In the genomic region with DNA sequence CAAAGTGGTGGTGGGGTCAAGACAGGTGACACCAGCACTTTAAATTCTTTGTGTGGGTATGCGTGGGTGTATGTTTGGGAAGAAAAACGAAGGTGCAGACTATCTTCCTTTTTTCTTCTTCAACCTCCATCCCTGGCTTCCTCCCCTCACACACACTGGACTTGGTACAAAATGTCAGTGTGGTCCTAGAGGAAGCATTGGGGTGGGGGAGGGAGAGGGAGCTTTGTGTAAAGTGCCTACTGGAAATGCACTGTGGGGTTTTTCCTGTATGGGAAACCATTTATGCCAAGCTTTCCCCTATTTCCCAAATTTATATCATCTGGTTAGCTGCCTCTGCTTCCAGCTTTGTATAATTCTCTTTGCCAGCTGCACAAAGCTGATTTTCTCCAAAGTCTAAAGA, we compare ENCODE assay signal across 19 cellular contexts. TPM values are rescaled to one million over a fixed set of nuclear protein-coding genes. Genes with fewer than 3 reads are reported as not detected.
A peak's percentile ranks its signal among the peaks of the same experiment; 100 is the strongest.
DNase-seq lines count a peak whose midpoint lies in the region; ATAC-seq, FAIRE-seq and TF ChIP-seq lines count a peak whose summit lies in the region.
"Had no signal": no experiment of that assay in that cellular context is flagged by ENCODE, and none has a peak within 500 bp of the region (broad histone marks: within the 10 kb centered on the region; RNA-seq: fewer than 3 reads in every experiment).

No MANE protein-coding gene starts in this region.

- H3K4me1 Mint-ChIP-seq in CD4-positive, CD25-positive, alpha-beta regulatory T cell: peaks cover 23 to 68% (median 41%) of the 10 kb centered on the region in 4 donors
- peaks cover 71% of the 10 kb centered on the region for H3K4me1 Mint-ChIP-seq in CD8-positive, alpha-beta T cell (ENCODE audit: low read depth)

- in situ Hi-C loops in KBM-7 (cut with MboI; ENCODE audit: low pct_unique_long_range_greater_than_20kb, low sequenced_read_pairs): no loop called here

- no peak for TF ChIP-seq CTCF in CD8-positive, alpha-beta T cell (IDR thresholded peaks at IDR 0.05)
- no peak for TF ChIP-seq CTCF in H1 (IDR thresholded peaks at IDR 0.05; ENCODE audit: control extremely low read depth in 1 of 3, insufficient read depth in 1 of 3, low read depth in 1 of 3, low read length in 3 of 3)

- H4K20me1 ChIP-seq in H1 (replicated peaks in 1 of 2; ENCODE audit: control insufficient read depth in 1 of 2, insufficient read depth in 2 of 2, low read length in 2 of 2): peaks cover 12 to 25% of the 10 kb centered on the region in 2 experiments
- H4K20me1 ChIP-seq: BLaER1 had no signal

- no peak overlapping the region for H2BK12ac ChIP-seq in H1 (ENCODE audit: low read depth, low read length)

- no peak overlapping the region for H2BK120ac ChIP-seq in H1 (replicated peaks; ENCODE audit: low read depth, low read length)

- H3K79me1 ChIP-seq in H1 (ENCODE audit: low read depth, low read length): no peaks in the 10 kb centered on the region

- H3K4me1 ChIP-seq in CD4-positive, CD25-positive, alpha-beta regulatory T cell (ENCODE audit: control insufficient read depth, insufficient read depth, low read length, poor library complexity, severe bottlenecking): peaks cover 9% of the 10 kb centered on the region
- peaks cover 38% of the 10 kb centered on the region for H3K4me1 ChIP-seq in CD8-positive, alpha-beta T cell (ENCODE audit: insufficient read depth, low read length)
- H3K4me1 ChIP-seq in H1 (replicated peaks in 1 of 4; ENCODE audit: control insufficient read depth in 3 of 4, insufficient read depth in 4 of 4, low read length in 3 of 4): peaks cover 6 to 11% (median 8%) of the 10 kb centered on the region in 4 experiments
- H3K4me1 ChIP-seq: BLaER1 had no signal

- H3K79me2 ChIP-seq in H1 (ENCODE audit: control insufficient read depth in 1 of 2, insufficient read depth in 2 of 2, low read length in 2 of 2): no peaks in the 10 kb centered on the region

- 0% methylated on average over 2 of the region's 2 CpGs; no CpG with 5 or more reads in 1 of the 2 experiments for WGBS in H1 (ENCODE audit: extremely low coverage in 1 of 2, insufficient coverage in 1 of 2, insufficient read length in 1 of 2, insufficient replicate concordance in 2 of 2, low coverage in 1 of 2, low lambda C conversion rate in 2 of 2, missing lambda C conversion rate in 1 of 2), 2 experiments

- H2AK5ac ChIP-seq in H1 (ENCODE audit: low read depth, low read length): no peak overlapping the region

- H3K27ac ChIP-seq in CD4-positive, CD25-positive, alpha-beta regulatory T cell (ENCODE audit: insufficient read depth, low read length, poor library complexity, severe bottlenecking): peak overlapping the region; percentile 14
- no peak overlapping the region for H3K27ac ChIP-seq in CD8-positive, alpha-beta T cell (ENCODE audit: low read depth, low read length)
- no peak overlapping the region for H3K27ac ChIP-seq in H1 (ENCODE audit: low read depth, low read length)
- H3K27ac ChIP-seq: A549, BLaER1, HL-60 had no signal

- H3K4ac ChIP-seq in H1 (replicated peaks; ENCODE audit: insufficient read length, low read depth, low read length): no peak overlapping the region

- no peak for FAIRE-seq in H1 (lab: Jason Lieb, UNC)
- FAIRE-seq: D721Med, G401.6, H54 had no signal

- no peak for DNase-seq in CD4-positive, CD25-positive, alpha-beta regulatory T cell
- DNase-seq in CD8-positive, alpha-beta T cell: no peak
- DNase-seq in KBM-7 (peak; percentile 14), H1 (ENCODE audit: low read depth in 1 of 2, low spot score in 2 of 2) (no peak), cerebellar nuclear complex (lab: John Stamatoyannopoulos, UW) (no peak), NCI-H1694 treated with DMSO at 0.1 percent for 48 hours (lab: John Stamatoyannopoulos, UW) (no peak), NCI-H1436 (lab: John Stamatoyannopoulos, UW) (no peak)
- DNase-seq: COR-L47, DMS153, DMS79 treated with DMSO at 0.1 percent for 48 hours, EL had no signal

- TF ChIP-seq POLR2A in H1 (IDR thresholded peaks at IDR 0.05; ENCODE audit: control extremely low read depth in 1 of 2, low read depth in 2 of 2, low read length in 2 of 2) (no peak), GM18505 (IDR thresholded peaks at IDR 0.05; ENCODE audit: borderline replicate concordance, extremely low read depth, insufficient read depth, insufficient read length) (no peak)

- TF ChIP-seq RAD21 in H1 (IDR thresholded peaks at IDR 0.05 in 1 of 2, conservative IDR thresholded peaks at IDR 0.05 in 1 of 2; ENCODE audit: low read depth in 2 of 2, low read length in 2 of 2): no peak

- H3K27me3 ChIP-seq in CD4-positive, CD25-positive, alpha-beta regulatory T cell (ENCODE audit: control insufficient read depth, insufficient read depth, low read length): no peaks in the 10 kb centered on the region
- H3K27me3 ChIP-seq in CD8-positive, alpha-beta T cell (ENCODE audit: insufficient read depth, low read length): no peaks in the 10 kb centered on the region
- peaks cover 75 to 100% (median 94%) of the 10 kb centered on the region in 4 experiments for H3K27me3 ChIP-seq in H1 (replicated peaks in 1 of 4; ENCODE audit: control insufficient read depth in 3 of 4, extremely low read depth in 1 of 4, insufficient read depth in 3 of 4, low read length in 3 of 4)

- no peak overlapping the region for H3K4me3 Mint-ChIP-seq in CD4-positive, CD25-positive, alpha-beta regulatory T cell
- no peak overlapping the region for H3K4me3 Mint-ChIP-seq in CD8-positive, alpha-beta T cell

- no peak overlapping the region for H3K14ac ChIP-seq in H1 (ENCODE audit: insufficient read length)

- H3K36me3 ChIP-seq in CD4-positive, CD25-positive, alpha-beta regulatory T cell (ENCODE audit: control insufficient read depth, insufficient read depth, low read length): peaks cover 40% of the 10 kb centered on the region
- no peaks in the 10 kb centered on the region for H3K36me3 ChIP-seq in CD8-positive, alpha-beta T cell (ENCODE audit: insufficient read depth, low read length)
- H3K36me3 ChIP-seq in H1 (ENCODE audit: control insufficient read depth in 2 of 4, insufficient read depth in 4 of 4, low read length in 3 of 4): no peaks in the 10 kb centered on the region

- POLR2A ChIA-PET in CD8-positive, alpha-beta T cell (lab: Charles Lee): no interaction called here
- POLR2A ChIA-PET in H1 (lab: Charles Lee; ENCODE audit: partially characterized antibody): no interaction called here

- intact Hi-C loops in CD8-positive, alpha-beta T cell (cut with DNase I, micrococcal nuclease): no loop called here

- no peak overlapping the region for H3K4me2 ChIP-seq in H1 (ENCODE audit: insufficient read depth in 1 of 2, low read depth in 2 of 2, low read length in 2 of 2)
- H3K4me2 ChIP-seq: A549, BLaER1 had no signal

- H4K91ac ChIP-seq in H1 (replicated peaks; ENCODE audit: insufficient read length, low read length): no peak overlapping the region

- TF ChIP-seq EP300 in H1 (IDR thresholded peaks at IDR 0.05; ENCODE audit: borderline replicate concordance in 1 of 2, low read depth in 2 of 2, low read length in 2 of 2): no peak

- no peak overlapping the region for H2AFZ ChIP-seq in H1 (ENCODE audit: low read length)

- H3K27ac Mint-ChIP-seq in CD4-positive, CD25-positive, alpha-beta regulatory T cell: peak overlapping the region; percentile 71 to 73 (median 73)
- H3K27ac Mint-ChIP-seq in CD8-positive, alpha-beta T cell: peak overlapping the region; percentile 64

- H2BK5ac ChIP-seq in H1 (ENCODE audit: low read depth, low read length): no peak overlapping the region

- peaks cover 5% of the 10 kb centered on the region; the same call in 1 of the 2 replicates for H3K23me2 ChIP-seq in H1 (ENCODE audit: low read depth, low read length)

- no peak overlapping the region for H3K9ac ChIP-seq in H1 (replicated peaks in 1 of 4; ENCODE audit: extremely low read depth in 1 of 4, low read depth in 3 of 4, low read length in 3 of 4)
- H3K9ac ChIP-seq: BLaER1 had no signal

- H3K36me3 Mint-ChIP-seq in CD4-positive, CD25-positive, alpha-beta regulatory T cell: peaks cover 29% of the 10 kb centered on the region
- peaks cover 65% of the 10 kb centered on the region for H3K36me3 Mint-ChIP-seq in CD8-positive, alpha-beta T cell

- no peak overlapping the region for H2BK15ac ChIP-seq in H1 (ENCODE audit: low read length)

- no peak overlapping the region for H3K23ac ChIP-seq in H1 (ENCODE audit: insufficient read length)

- H3K56ac ChIP-seq in H1 (replicated peaks; ENCODE audit: insufficient read length, low read depth, low read length): no peak overlapping the region

- H3K27me3 Mint-ChIP-seq in CD4-positive, CD25-positive, alpha-beta regulatory T cell: no peaks in the 10 kb centered on the region
- no peaks in the 10 kb centered on the region for H3K27me3 Mint-ChIP-seq in CD8-positive, alpha-beta T cell (ENCODE audit: low read depth)

- H4K8ac ChIP-seq in H1 (ENCODE audit: extremely low read depth, insufficient read depth, low read length): no peak overlapping the region

- no peak overlapping the region for H3K18ac ChIP-seq in H1 (ENCODE audit: extremely low read depth, low read length)

- H3K9me3 ChIP-seq in CD4-positive, CD25-positive, alpha-beta regulatory T cell (ENCODE audit: control insufficient read depth in 2 of 2, low read length in 2 of 2): peaks cover 0 to 6% of the 10 kb centered on the region in 2 experiments
- H3K9me3 ChIP-seq in CD8-positive, alpha-beta T cell (ENCODE audit: low read length): no peaks in the 10 kb centered on the region
- no peaks in the 10 kb centered on the region for H3K9me3 ChIP-seq in H1 (ENCODE audit: insufficient read depth in 2 of 2, low read depth in 1 of 2, low read length in 1 of 2)

- no peak for ATAC-seq in CD4-positive, CD25-positive, alpha-beta regulatory T cell (ENCODE audit: low read depth in 2 of 2)
- no peak for ATAC-seq in CD8-positive, alpha-beta T cell
- ATAC-seq in GM18505 (IDR thresholded peaks at IDR 0.05; ENCODE audit: unreplicated experiment): no peak
- ATAC-seq: A549, HCT116 had no signal

- no peak overlapping the region for H2BK20ac ChIP-seq in H1 (ENCODE audit: low read length)

- H4K5ac ChIP-seq in H1 (ENCODE audit: insufficient read length, low read depth, low read length): no peak overlapping the region

- CTCF ChIA-PET in CD8-positive, alpha-beta T cell (lab: Charles Lee): no interaction called here
- CTCF ChIA-PET in H1 (lab: Charles Lee; ENCODE audit: partially characterized antibody): interaction anchor here (2.0 to 2.5 kb wide), 2 partner anchors 41 to 180 kb away, joined by 7 to 10 read pairs; no protein-coding TSS in a partner anchor

- H3K4me3 ChIP-seq in CD4-positive, CD25-positive, alpha-beta regulatory T cell (ENCODE audit: low read depth, low read length): no peak overlapping the region
- no peak overlapping the region for H3K4me3 ChIP-seq in CD8-positive, alpha-beta T cell (ENCODE audit: low read depth, low read length)
- no peak overlapping the region for H3K4me3 ChIP-seq in H1 (ENCODE audit: extremely low read depth in 1 of 4, insufficient read depth in 2 of 4, low read depth in 3 of 4, low read length in 4 of 4)
- H3K4me3 ChIP-seq: A549, BLaER1 had no signal

- peaks cover 0 to 7% (median 2%) of the 10 kb centered on the region in 7 donors for H3K9me3 Mint-ChIP-seq in CD4-positive, CD25-positive, alpha-beta regulatory T cell
- peaks cover 11% of the 10 kb centered on the region for H3K9me3 Mint-ChIP-seq in CD8-positive, alpha-beta T cell

RNA-seq across cellular contexts. Expression of a gene that starts 44.4 kb away (rescaled TPM):
- 105 TPM for total RNA-seq in CD4-positive, CD25-positive, alpha-beta regulatory T cell
- polyA plus RNA-seq in CD4-positive, CD25-positive, alpha-beta regulatory T cell: 10 to 100 TPM; 12.7 to 14.6 (median 13.4) TPM
- total RNA-seq in CD8-positive, alpha-beta T cell: 10 to 100 TPM; 39.8 to 41.4 TPM
- total RNA-seq in H1 (2021; fragmentation: NEBNext Ultra II Directional; extraction: Animal tissue kit (Norgen Biotek cat#: 25700)): not detected in 2 replicates
- not detected in 2 replicates for polyA plus RNA-seq in H1 (2011; rRNA removed)
- polyA plus RNA-seq in H1 (2011; cell fraction: cytosol; rRNA removed): not detected
- polyA plus RNA-seq in H1 (2011; cell fraction: nucleus; rRNA removed): not detected
- not detected in 4 replicates for polyA plus RNA-seq in H1 (2012, experiment 1 of 2)
- not detected for polyA plus RNA-seq in H1 (2012, experiment 2 of 2)
- not detected for polyA plus RNA-seq in H1 (2013, experiment 1 of 2)
- not detected for polyA plus RNA-seq in H1 (2013, experiment 2 of 2)
- polyA minus RNA-seq in H1 (2011; rRNA and poly(A)+ RNA removed): not detected in 2 replicates
- not detected for polyA minus RNA-seq in H1 (2011; cell fraction: cytosol; rRNA and poly(A)+ RNA removed)
- not detected for polyA minus RNA-seq in H1 (2011; cell fraction: nucleus; rRNA and poly(A)+ RNA removed)
- polyA plus RNA-seq: A549 had no signal

RNA-seq across cellular contexts. Expression of a gene that starts 44.5 kb away (rescaled TPM):
- 25.5 TPM for total RNA-seq in CD4-positive, CD25-positive, alpha-beta regulatory T cell
- 1 to 10 TPM; 4.9 to 6.2 (median 5.1) TPM for polyA plus RNA-seq in CD4-positive, CD25-positive, alpha-beta regulatory T cell
- total RNA-seq in CD8-positive, alpha-beta T cell: 10 to 100 TPM; 16.1 to 17.3 TPM
- 27.5 and 28.1 TPM in 2 replicates for total RNA-seq in H1 (2021; fragmentation: NEBNext Ultra II Directional; extraction: Animal tissue kit (Norgen Biotek cat#: 25700))
- 9.0 and 15.7 TPM in 2 replicates for polyA plus RNA-seq in H1 (2011; rRNA removed)
- 19.3 TPM for polyA plus RNA-seq in H1 (2011; cell fraction: cytosol; rRNA removed)
- polyA plus RNA-seq in H1 (2011; cell fraction: nucleus; rRNA removed): 13.6 TPM
- 14.5 to 22.7 TPM (median 20.6 TPM) in 4 replicates for polyA plus RNA-seq in H1 (2012, experiment 1 of 2)
- 2.3 TPM for polyA plus RNA-seq in H1 (2012, experiment 2 of 2)
- polyA plus RNA-seq in H1 (2013, experiment 1 of 2): 9.2 TPM
- polyA plus RNA-seq in H1 (2013, experiment 2 of 2): 7.3 TPM
- polyA minus RNA-seq in H1 (2011; rRNA and poly(A)+ RNA removed): 29.7 and 44.5 TPM in 2 replicates
- polyA minus RNA-seq in H1 (2011; cell fraction: cytosol; rRNA and poly(A)+ RNA removed): 10.2 TPM
- 14.9 TPM for polyA minus RNA-seq in H1 (2011; cell fraction: nucleus; rRNA and poly(A)+ RNA removed)

Comparison
In these comparisons a context has a peak if more than half of its experiments do, and no peak if none do; other contexts are left out.
1. RNA of a gene that starts 44.4 kb away (total RNA-seq): 105 TPM in CD4-positive, CD25-positive, alpha-beta regulatory T cell (single experiment) and 39.8 to 41.4 TPM in CD8-positive, alpha-beta T cell; not detected in H1; every median in the first group is over 10 times any median in the second.